ENCODE assay signal across 8 cellular contexts in the genomic region with DNA sequence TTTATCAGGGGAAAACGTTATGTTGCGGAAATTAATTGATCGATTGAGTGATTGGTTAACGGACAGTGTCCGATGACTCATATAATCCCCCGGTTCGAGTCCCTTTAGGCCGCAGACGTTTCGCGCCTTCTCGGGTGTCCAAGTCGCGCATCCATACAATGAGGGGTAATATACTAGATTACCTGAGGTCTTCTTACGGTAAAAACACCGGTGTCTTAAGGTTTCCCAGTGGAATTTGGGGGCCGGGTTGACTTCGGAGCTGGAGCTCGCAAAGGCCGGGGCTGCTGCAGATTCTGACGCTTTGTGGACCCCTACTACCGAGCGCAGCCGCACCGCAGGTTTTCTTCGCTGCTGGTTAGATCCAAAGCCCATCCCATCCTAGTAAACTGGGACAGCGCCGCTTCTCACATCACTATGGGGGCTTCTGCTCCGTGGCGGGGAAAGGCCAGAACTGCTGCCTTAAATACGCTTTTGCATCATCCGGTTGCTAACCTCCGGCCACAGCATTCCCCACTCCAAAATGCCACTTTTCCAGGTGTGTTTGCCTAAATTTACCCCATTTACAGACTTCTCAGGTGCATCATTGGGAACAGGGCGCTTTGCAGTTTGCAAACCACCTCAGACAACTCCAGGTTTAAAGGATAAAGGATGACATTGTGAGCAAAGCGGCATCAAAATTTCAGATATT. TPM values are rescaled to one million over a fixed set of nuclear protein-coding genes. Genes with fewer than 3 reads are reported as not detected.
DNase-seq lines count a peak whose midpoint lies in the region; ATAC-seq and TF ChIP-seq lines count a peak whose summit lies in the region.

No MANE protein-coding gene starts in this region.

- no peaks in the 10 kb centered on the region for H3K9me3 ChIP-seq in HEK293 (ENCODE audit: control insufficient read depth, insufficient read depth, low read depth, low read length)
- no peaks in the 10 kb centered on the region for H3K9me3 ChIP-seq in ovary

- TF ChIP-seq POLR2A in ovary (IDR thresholded peaks at IDR 0.05): no peak

- peaks cover 13% of the 10 kb centered on the region for H3K27me3 Mint-ChIP-seq in Calu3 (ENCODE audit: unreplicated experiment)
- H3K27me3 Mint-ChIP-seq in activated T-cell treated with anti-CD3 and anti-CD28 coated beads, Interleukin-2, amount 50 U/mL, for 72 hours (ENCODE audit: low read depth): no peaks in the 10 kb centered on the region

- no peaks in the 10 kb centered on the region for H3K27me3 ChIP-seq in ovary

- no peak for ATAC-seq in activated T-cell treated with anti-CD3 and anti-CD28 coated beads, Interleukin-2, amount 50 U/mL, for 72 hours (replicated peaks in 1 of 2)
- no peak for ATAC-seq in HG03520 (IDR thresholded peaks at IDR 0.05; ENCODE audit: unreplicated experiment)

- H3K9me3 Mint-ChIP-seq in Calu3 (ENCODE audit: low read depth, unreplicated experiment): no peaks in the 10 kb centered on the region
- no peaks in the 10 kb centered on the region for H3K9me3 Mint-ChIP-seq in activated T-cell treated with anti-CD3 and anti-CD28 coated beads, Interleukin-2, amount 50 U/mL, for 72 hours

- peaks cover 50% of the 10 kb centered on the region for H3K36me3 Mint-ChIP-seq in Calu3 (ENCODE audit: insufficient read depth, unreplicated experiment)
- peaks cover 14 to 17% of the 10 kb centered on the region in 2 donors for H3K36me3 Mint-ChIP-seq in activated T-cell treated with anti-CD3 and anti-CD28 coated beads, Interleukin-2, amount 50 U/mL, for 72 hours (ENCODE audit: insufficient read depth in 2 of 2)

- H3K36me3 ChIP-seq in HEK293 (ENCODE audit: control insufficient read depth in 2 of 2, insufficient read depth in 1 of 2, low read length in 2 of 2) (peaks cover 0 to 19% of the 10 kb centered on the region in 2 experiments; a peak in 1 of 3 replicates), ovary (no peaks in the 10 kb centered on the region)

- no peak for TF ChIP-seq EP300 in ovary (IDR thresholded peaks at IDR 0.05)

- H3K4me1 Mint-ChIP-seq in Calu3 (ENCODE audit: low read depth, unreplicated experiment): peaks cover 39% of the 10 kb centered on the region
- peaks cover 40% of the 10 kb centered on the region for H3K4me1 Mint-ChIP-seq in activated T-cell treated with anti-CD3 and anti-CD28 coated beads, Interleukin-2, amount 50 U/mL, for 72 hours (ENCODE audit: low read depth)

- H3K4me3 ChIP-seq in HEK293 (ENCODE audit: low read depth, low read length) (peak overlapping the region; percentile 92), ovary (peak overlapping the region; percentile 56)

- intact Hi-C loops in Calu3 (cut with micrococcal nuclease; ENCODE audit: unreplicated experiment): loop anchor here (1.0 kb wide), 1 partner anchor 177 kb away; no protein-coding TSS in a partner anchor
- intact Hi-C loops in ovary (cut with DNase I): loop anchor here in 1 of 4 donors (5.0 kb wide), 1 partner anchor 826 kb away; a partner anchor contains a TSS

- CTCF ChIA-PET in Calu3 (lab: Charles Lee) (interaction anchor here (1.3 kb wide), 1 partner anchor 25 kb away, joined by 4 read pairs; no protein-coding TSS in a partner anchor), HEK293 (lab: Yijun Ruan, JAX) (no interaction called here)

- H3K4me1 ChIP-seq in HEK293 (ENCODE audit: control insufficient read depth, insufficient read depth, low read length): no peaks in the 10 kb centered on the region
- peaks cover 5% of the 10 kb centered on the region for H3K4me1 ChIP-seq in ovary (ENCODE audit: insufficient read depth)

- POLR2A ChIA-PET in HEK293 (lab: Yijun Ruan, JAX): interaction anchor here (1.7 kb wide), 1 partner anchor 11 kb away, joined by 3 read pairs; no protein-coding TSS in a partner anchor

- TF ChIP-seq CTCF in Calu3 (IDR thresholded peaks at IDR 0.05; ENCODE audit: unreplicated experiment) (no peak), HEK293 (tag by site-specific recombination; IDR thresholded peaks at IDR 0.05) (peak; percentile 48; the same call in 1 of the 2 replicates), ovary (IDR thresholded peaks at IDR 0.05) (no peak)

- DNase-seq in Calu3: peak; percentile 37
- DNase-seq in NCI-H748 (lab: John Stamatoyannopoulos, UW; ENCODE audit: unreplicated experiment): peak; percentile 81
- DNase-seq in activated T-cell treated with anti-CD3 and anti-CD28 coated beads, Interleukin-2, amount 50 U/mL, for 72 hours: peak; percentile 29 to 49
- peak; percentile 26 for DNase-seq in germinal center (ENCODE audit: low spot score)
- DNase-seq in ovary: peak in 4 of 5 donors; percentile 42 to 62 (median 44)
- DNase-seq in superior temporal gyrus (ENCODE audit: extremely low spot score): no peak

- H3K27ac ChIP-seq in HEK293 (ENCODE audit: extremely low read depth, low read depth, low read length) (peak overlapping the region; percentile 32), ovary (peak overlapping the region in 1 of 2 donors; percentile 31)

- peak overlapping the region; percentile 99 for H3K27ac Mint-ChIP-seq in Calu3 (ENCODE audit: unreplicated experiment)
- H3K27ac Mint-ChIP-seq in activated T-cell treated with anti-CD3 and anti-CD28 coated beads, Interleukin-2, amount 50 U/mL, for 72 hours: peak overlapping the region; percentile 99

- no TSS peak for BruUV-seq in Calu3 (replicated peaks; lab: Mats Ljungman, UMichigan)

- peak overlapping the region; percentile 68 for H3K4me3 Mint-ChIP-seq in Calu3 (ENCODE audit: low read depth, unreplicated experiment)
- peak overlapping the region; percentile 87 to 92 for H3K4me3 Mint-ChIP-seq in activated T-cell treated with anti-CD3 and anti-CD28 coated beads, Interleukin-2, amount 50 U/mL, for 72 hours

- 1 to 2% (median 1%) methylated on average over 35 of the region's 35 CpGs for WGBS in ovary, 3 donors

TF ChIP-seq in HEK293, 187 proteins besides CTCF, POLR2A, EP300 and RAD21 (continues in another document):
- TF ChIP-seq BCL11A (tag by site-specific recombination; IDR thresholded peaks at IDR 0.05; ENCODE audit: low read depth) (peak; percentile 33; the same call in 1 of the 2 replicates), ZNF544 (tag by site-specific recombination; IDR thresholded peaks at IDR 0.05) (no peak), ZNF394 (tag by site-specific recombination; IDR thresholded peaks at IDR 0.05; ENCODE audit: borderline replicate concordance) (no peak), ZNF555 (tag by site-specific recombination; conservative IDR thresholded peaks at IDR 0.05) (no peak), ZNF596 (tag by site-specific recombination; IDR thresholded peaks at IDR 0.05) (no peak), HOXD13 (CRISPR knock-in tag; IDR thresholded peaks at IDR 0.05; ENCODE audit: borderline replicate concordance) (no peak), GLI4 (tag by site-specific recombination; IDR thresholded peaks at IDR 0.05) (no peak), ZNF16 (tag by site-specific recombination; IDR thresholded peaks at IDR 0.05; ENCODE audit: low read depth) (no peak)
- TF ChIP-seq, protein P1, sequence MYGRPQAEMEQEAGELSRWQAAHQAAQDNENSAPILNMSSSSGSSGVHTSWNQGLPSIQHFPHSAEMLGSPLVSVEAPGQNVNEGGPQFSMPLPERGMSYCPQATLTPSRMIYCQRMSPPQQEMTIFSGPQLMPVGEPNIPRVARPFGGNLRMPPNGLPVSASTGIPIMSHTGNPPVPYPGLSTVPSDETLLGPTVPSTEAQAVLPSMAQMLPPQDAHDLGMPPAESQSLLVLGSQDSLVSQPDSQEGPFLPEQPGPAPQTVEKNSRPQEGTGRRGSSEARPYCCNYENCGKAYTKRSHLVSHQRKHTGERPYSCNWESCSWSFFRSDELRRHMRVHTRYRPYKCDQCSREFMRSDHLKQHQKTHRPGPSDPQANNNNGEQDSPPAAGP (tag by site-specific recombination; IDR thresholded peaks at IDR 0.05): no peak
- TF ChIP-seq, protein P2, sequence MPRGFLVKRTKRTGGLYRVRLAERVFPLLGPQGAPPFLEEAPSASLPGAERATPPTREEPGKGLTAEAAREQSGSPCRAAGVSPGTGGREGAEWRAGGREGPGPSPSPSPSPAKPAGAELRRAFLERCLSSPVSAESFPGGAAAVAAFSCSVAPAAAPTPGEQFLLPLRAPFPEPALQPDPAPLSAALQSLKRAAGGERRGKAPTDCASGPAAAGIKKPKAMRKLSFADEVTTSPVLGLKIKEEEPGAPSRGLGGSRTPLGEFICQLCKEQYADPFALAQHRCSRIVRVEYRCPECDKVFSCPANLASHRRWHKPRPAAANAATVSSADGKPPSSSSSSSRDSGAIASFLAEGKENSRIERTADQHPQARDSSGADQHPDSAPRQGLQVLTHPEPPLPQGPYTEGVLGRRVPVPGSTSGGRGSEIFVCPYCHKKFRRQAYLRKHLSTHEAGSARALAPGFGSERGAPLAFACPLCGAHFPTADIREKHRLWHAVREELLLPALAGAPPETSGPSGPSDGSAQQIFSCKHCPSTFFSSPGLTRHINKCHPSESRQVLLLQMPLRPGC (tag by site-specific recombination; IDR thresholded peaks at IDR 0.05): no peak

RNA-seq across cellular contexts. Expression of a gene that starts 0.9 kb away (rescaled TPM):
- 39.5 and 40.5 TPM in 2 replicates for total RNA-seq in Calu3 (2022)
- 10 to 100 TPM; 77.1 to 78.4 TPM for total RNA-seq in activated T-cell treated with anti-CD3 and anti-CD28 coated beads, Interleukin-2, amount 50 U/mL, for 72 hours
- 10 to 100 TPM; 25.7 to 47.3 (median 39.6) TPM for total RNA-seq in ovary
- polyA plus RNA-seq in ovary: 10 to 100 TPM; 19.0 to 30.5 TPM
